In the genomic region with DNA sequence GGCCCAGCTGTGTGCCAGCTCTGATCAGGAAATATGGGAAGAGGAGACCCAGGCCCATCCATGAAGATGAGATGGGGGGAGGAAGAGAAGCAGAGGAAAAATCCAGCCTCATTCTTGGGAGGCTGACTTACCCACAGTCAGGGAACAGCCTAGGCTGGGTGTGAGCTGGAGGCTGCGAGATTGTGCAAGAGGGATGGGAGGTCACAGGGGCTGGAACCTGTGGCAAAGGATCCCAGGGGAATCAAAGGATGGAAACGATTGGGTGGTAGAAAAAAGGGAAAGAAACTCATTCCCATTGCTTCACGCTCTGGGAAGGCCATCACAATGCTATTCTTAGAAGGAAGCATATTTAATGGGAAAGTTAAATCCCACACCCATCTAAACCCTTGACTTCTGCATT, we compare ENCODE assay signal across 1 cellular context.
TF ChIP-seq lines count a peak whose summit lies in the region.

No MANE protein-coding gene starts in this region.

TF ChIP-seq in WTC11, 78 proteins besides CTCF, POLR2A, EP300 and RAD21 (continued from another document):
- TF ChIP-seq, protein P1, sequence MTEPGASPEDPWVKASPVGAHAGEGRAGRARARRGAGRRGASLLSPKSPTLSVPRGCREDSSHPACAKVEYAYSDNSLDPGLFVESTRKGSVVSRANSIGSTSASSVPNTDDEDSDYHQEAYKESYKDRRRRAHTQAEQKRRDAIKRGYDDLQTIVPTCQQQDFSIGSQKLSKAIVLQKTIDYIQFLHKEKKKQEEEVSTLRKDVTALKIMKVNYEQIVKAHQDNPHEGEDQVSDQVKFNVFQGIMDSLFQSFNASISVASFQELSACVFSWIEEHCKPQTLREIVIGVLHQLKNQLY (CRISPR knock-in tag; IDR thresholded peaks at IDR 0.05), result no peak
- no peak for TF ChIP-seq ZBTB21 (CRISPR knock-in tag; IDR thresholded peaks at IDR 0.05; ENCODE audit: borderline replicate concordance)
